8 cellular contexts compared by ENCODE assay signal in the genomic region with DNA sequence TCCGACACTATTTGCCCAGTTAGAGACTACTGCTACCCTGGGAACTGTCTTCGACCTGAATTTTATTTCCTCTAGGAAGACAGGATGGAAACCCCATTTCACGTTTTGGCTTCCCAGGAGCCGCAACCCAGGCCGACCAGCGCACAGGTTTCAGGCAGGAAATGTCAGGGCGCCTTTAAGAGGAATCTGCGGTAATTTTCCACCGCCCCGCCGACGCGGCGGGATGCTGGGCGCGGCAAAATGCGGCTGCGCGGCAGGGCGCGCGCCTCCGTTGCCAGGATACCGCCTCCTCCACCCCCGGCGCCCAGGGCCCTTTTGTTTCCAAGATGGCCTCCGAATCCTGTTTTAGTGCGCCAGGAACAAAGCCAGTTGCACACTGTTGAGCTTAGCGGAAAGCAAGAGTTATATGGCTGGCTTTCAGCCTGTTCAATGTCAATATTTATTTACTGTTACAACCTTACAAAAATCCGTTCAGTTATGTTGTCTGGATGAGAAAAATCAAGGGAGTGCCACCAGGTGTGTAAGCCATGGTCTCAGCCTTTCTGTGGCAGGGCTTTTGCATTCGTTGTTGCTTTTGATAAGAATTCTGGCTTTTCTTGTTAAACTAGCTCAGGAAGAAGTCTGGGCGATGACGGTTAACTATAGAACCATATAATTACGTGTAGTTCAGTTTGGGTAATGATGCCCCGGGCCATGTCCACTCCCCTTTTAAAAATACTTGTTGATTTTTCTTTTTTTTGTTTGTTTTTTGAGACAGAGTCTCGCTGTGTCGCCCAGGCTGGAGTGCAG.
DNase-seq lines count a peak whose midpoint lies in the region; ATAC-seq, FAIRE-seq and TF ChIP-seq lines count a peak whose summit lies in the region.

No MANE protein-coding gene starts in this region.

- H3K36me3 Mint-ChIP-seq in activated T-helper 2 cell treated with anti-CD3 and anti-CD28 coated beads, Interferon-gamma antibody, Interleukin-2, Interleukin-4, amounts not matched to agents 10 μg/mL and 5 μg/mL and 100 μg/mL, durations not matched to agents 14 hours and 24 hours and 36 hours (ENCODE audit: low read depth) = no peaks in the 10 kb centered on the region
- no peaks in the 10 kb centered on the region for H3K36me3 Mint-ChIP-seq in nephron (ENCODE audit: low read depth)

- TF ChIP-seq POLR2A in H54 (IDR thresholded peaks at IDR 0.05; ENCODE audit: low read depth, low read length) = no peak

- DNase-seq in ELR (ENCODE audit: low read depth) (peak; percentile 91), H54 (ENCODE audit: insufficient read length, low spot score) (no peak), LNCaP clone FGC (ENCODE audit: low read depth) (peak; percentile 94), RPMI7951 (ENCODE audit: low read depth) (peak; percentile 93), fibroblast of pulmonary artery (ENCODE audit: low read depth) (peak; percentile 92)
- peak; percentile 83 for DNase-seq in activated T-helper 2 cell treated with anti-CD3 and anti-CD28 coated beads, Interferon-gamma antibody, Interleukin-2, Interleukin-4, amounts not matched to agents 10 μg/mL and 5 μg/mL and 100 μg/mL, durations not matched to agents 14 hours and 24 hours and 36 hours (ENCODE audit: low spot score)
- DNase-seq in stimulated activated naive CD8-positive, alpha-beta T cell treated with anti-CD3 and anti-CD28 coated beads, Interleukin-15, Interleukin-2, amounts not matched to agents 100 U/mL and 50 U/mL, for 24 hours = peak; percentile 89

- TF ChIP-seq CTCF in LNCaP clone FGC (IDR thresholded peaks at IDR 0.05; ENCODE audit: control insufficient read depth, extremely low read depth, insufficient read depth) (no peak), fibroblast of pulmonary artery (IDR thresholded peaks at IDR 0.05; ENCODE audit: low read length, missing control alignments) (no peak), nephron (IDR thresholded peaks at IDR 0.05; ENCODE audit: unreplicated experiment in 3 of 3) (no peak)

- peak; percentile 6 for FAIRE-seq in H54 (lab: Jason Lieb, UNC)

- ATAC-seq in stimulated activated naive CD8-positive, alpha-beta T cell treated with anti-CD3 and anti-CD28 coated beads, Interleukin-15, Interleukin-2, amounts not matched to agents 100 U/mL and 50 U/mL, for 24 hours = peak; percentile 60

- peak overlapping the region; percentile 94 for H3K27ac Mint-ChIP-seq in activated T-helper 2 cell treated with anti-CD3 and anti-CD28 coated beads, Interferon-gamma antibody, Interleukin-2, Interleukin-4, amounts not matched to agents 10 μg/mL and 5 μg/mL and 100 μg/mL, durations not matched to agents 14 hours and 24 hours and 36 hours
- H3K27ac Mint-ChIP-seq in nephron = peak overlapping the region; percentile 99 to 100 (median 100)

- H3K27me3 Mint-ChIP-seq in activated T-helper 2 cell treated with anti-CD3 and anti-CD28 coated beads, Interferon-gamma antibody, Interleukin-2, Interleukin-4, amounts not matched to agents 10 μg/mL and 5 μg/mL and 100 μg/mL, durations not matched to agents 14 hours and 24 hours and 36 hours (ENCODE audit: low read depth) = no peaks in the 10 kb centered on the region
- no peaks in the 10 kb centered on the region for H3K27me3 Mint-ChIP-seq in nephron (ENCODE audit: low read depth)

- H3K4me1 Mint-ChIP-seq in activated T-helper 2 cell treated with anti-CD3 and anti-CD28 coated beads, Interferon-gamma antibody, Interleukin-2, Interleukin-4, amounts not matched to agents 10 μg/mL and 5 μg/mL and 100 μg/mL, durations not matched to agents 14 hours and 24 hours and 36 hours (ENCODE audit: low read depth) = peaks cover 47% of the 10 kb centered on the region
- peaks cover 59% of the 10 kb centered on the region for H3K4me1 Mint-ChIP-seq in nephron

- intact Hi-C loops in activated T-helper 2 cell treated with anti-CD3 and anti-CD28 coated beads, Interferon-gamma antibody, Interleukin-2, Interleukin-4, amounts not matched to agents 10 μg/mL and 5 μg/mL and 100 μg/mL, durations not matched to agents 14 hours and 24 hours and 36 hours (cut with micrococcal nuclease) = loop anchor here (1.0 kb wide), 2 partner anchors 11 to 62 kb away; no protein-coding TSS in a partner anchor

- H3K9me3 Mint-ChIP-seq in activated T-helper 2 cell treated with anti-CD3 and anti-CD28 coated beads, Interferon-gamma antibody, Interleukin-2, Interleukin-4, amounts not matched to agents 10 μg/mL and 5 μg/mL and 100 μg/mL, durations not matched to agents 14 hours and 24 hours and 36 hours = no peaks in the 10 kb centered on the region
- H3K9me3 Mint-ChIP-seq in nephron = no peaks in the 10 kb centered on the region

- H3K4me3 ChIP-seq in LNCaP clone FGC (ENCODE audit: low read depth, low read length) (peak overlapping the region; percentile 43), fibroblast of pulmonary artery (replicated peaks; ENCODE audit: low read depth, low read length) (peak overlapping the region; percentile 34)

- peak overlapping the region; percentile 82 for H3K4me3 Mint-ChIP-seq in activated T-helper 2 cell treated with anti-CD3 and anti-CD28 coated beads, Interferon-gamma antibody, Interleukin-2, Interleukin-4, amounts not matched to agents 10 μg/mL and 5 μg/mL and 100 μg/mL, durations not matched to agents 14 hours and 24 hours and 36 hours (ENCODE audit: low read depth)
- peak overlapping the region; percentile 85 to 95 (median 87) for H3K4me3 Mint-ChIP-seq in nephron
